Comparison of ENCODE assay signal across 9 cellular contexts in genomic region chr7:47578581-47579270, GRCh38. TPM values are rescaled to one million over a fixed set of nuclear protein-coding genes. Genes with fewer than 3 reads are reported as not detected.
DNase-seq lines count a peak whose midpoint lies in the region; TF ChIP-seq lines count a peak whose summit lies in the region.
"Had no signal": no experiment of that assay in that cellular context is flagged by ENCODE, and none has a peak within 500 bp of the region (broad histone marks: within the 10 kb centered on the region; RNA-seq: fewer than 3 reads in every experiment).

No MANE protein-coding gene starts in this region.

- no peak for TF ChIP-seq CTCF in Calu3 (IDR thresholded peaks at IDR 0.05; ENCODE audit: unreplicated experiment)
- TF ChIP-seq CTCF in SK-N-SH (IDR thresholded peaks at IDR 0.05) = no peak
- TF ChIP-seq CTCF in fibroblast of pulmonary artery (IDR thresholded peaks at IDR 0.05; ENCODE audit: low read length, missing control alignments) = no peak
- TF ChIP-seq CTCF in lower leg skin (IDR thresholded peaks at IDR 0.05) = no peak

- no peak overlapping the region for H2AFZ ChIP-seq in SK-N-SH (ENCODE audit: low read depth)

- peaks cover 15 to 22% of the 10 kb centered on the region in 2 experiments for H3K36me3 ChIP-seq in SK-N-SH (replicated peaks in 1 of 2; ENCODE audit: control insufficient read depth in 1 of 2, insufficient read depth in 2 of 2, low read length in 1 of 2)
- no peaks in the 10 kb centered on the region for H3K36me3 ChIP-seq in skeletal muscle tissue (ENCODE audit: control insufficient read depth in 3 of 3, insufficient read depth in 3 of 3, low read length in 3 of 3)

- intact Hi-C loops in Calu3 (cut with micrococcal nuclease; ENCODE audit: unreplicated experiment) (loop anchor here (5.0 kb wide), 2 partner anchors 136 to 311 kb away; no protein-coding TSS in a partner anchor), lower leg skin (cut with DNase I; ENCODE audit: low total_unique reads) (no loop called here)

- peak overlapping the region; percentile 91 for H3K4me2 ChIP-seq in SK-N-SH

- no peak for TF ChIP-seq EP300 in SK-N-SH (IDR thresholded peaks at IDR 0.05; ENCODE audit: borderline replicate concordance in 1 of 2, low read depth in 1 of 2, low read length in 1 of 2)

- H3K9me3 ChIP-seq in SK-N-SH (no peaks in the 10 kb centered on the region), skeletal muscle tissue (ENCODE audit: control insufficient read depth in 3 of 3, low read length in 3 of 3) (no peaks in the 10 kb centered on the region)

- peaks cover 83% of the 10 kb centered on the region for H3K4me1 Mint-ChIP-seq in Calu3 (ENCODE audit: low read depth, unreplicated experiment)

- CTCF ChIA-PET in Calu3 (lab: Charles Lee) (interaction anchor here (0.6 to 1.1 kb wide), 5 partner anchors 22 to 312 kb away, joined by 3 to 4 read pairs (median 3); no protein-coding TSS in a partner anchor), SK-N-SH (lab: Yijun Ruan, JAX) (interaction anchor here (1.0 to 3.4 kb wide), 4 partner anchors 10 to 312 kb away, joined by 3 to 16 read pairs (median 4); no protein-coding TSS in a partner anchor)

- no peak for TF ChIP-seq POLR2A in lower leg skin (IDR thresholded peaks at IDR 0.05)

- H3K27ac ChIP-seq in SK-N-SH (ENCODE audit: low read depth in 2 of 2, low read length in 1 of 2) = no peak overlapping the region
- peak overlapping the region; percentile 87 for H3K27ac ChIP-seq in skeletal muscle tissue (ENCODE audit: low read depth, low read length)

- no peaks in the 10 kb centered on the region for H4K20me1 ChIP-seq in SK-N-SH (ENCODE audit: insufficient read depth)

- peak overlapping the region; percentile 33 for H3K4me3 Mint-ChIP-seq in Calu3 (ENCODE audit: low read depth, unreplicated experiment)

- peaks cover 9 to 37% of the 10 kb centered on the region in 2 experiments; a peak in 3 of 4 replicates for H3K4me1 ChIP-seq in SK-N-SH (ENCODE audit: control insufficient read depth in 1 of 2, insufficient read depth in 2 of 2, low read depth in 1 of 2, low read length in 1 of 2)
- H3K4me1 ChIP-seq in skeletal muscle tissue (ENCODE audit: control insufficient read depth in 3 of 3, insufficient read depth in 3 of 3, low read length in 3 of 3) = peaks cover 47 to 60% (median 57%) of the 10 kb centered on the region in 3 donors

- peaks cover 18% of the 10 kb centered on the region for H3F3A ChIP-seq in SK-N-SH (replicated peaks; ENCODE audit: insufficient read depth)

- 94% methylated on average over 18 of the region's 18 CpGs for WGBS in SK-N-SH (ENCODE audit: low lambda C conversion rate)
- 30 to 32% methylated on average over 18 of the region's 18 CpGs for WGBS in lower leg skin, 2 donors

- peaks cover 81% of the 10 kb centered on the region for H3K36me3 Mint-ChIP-seq in Calu3 (ENCODE audit: insufficient read depth, unreplicated experiment)

- peak overlapping the region; percentile 62 for H3K27ac Mint-ChIP-seq in Calu3 (ENCODE audit: unreplicated experiment)

- POLR2A ChIA-PET in SK-N-SH (lab: Yijun Ruan, JAX) = no interaction called here

- TF ChIP-seq RAD21 in SK-N-SH (IDR thresholded peaks at IDR 0.05; ENCODE audit: low read length) = no peak

- H3K27me3 ChIP-seq in SK-N-SH (ENCODE audit: insufficient read depth) = no peaks in the 10 kb centered on the region
- no peaks in the 10 kb centered on the region for H3K27me3 ChIP-seq in skeletal muscle tissue (ENCODE audit: control insufficient read depth in 3 of 3, insufficient read depth in 3 of 3, low read length in 3 of 3)

- H3K9me3 Mint-ChIP-seq in Calu3 (ENCODE audit: low read depth, unreplicated experiment) = no peaks in the 10 kb centered on the region

- H3K4me3 ChIP-seq in SK-N-SH (ENCODE audit: low read depth in 2 of 2, low read length in 1 of 2) = no peak overlapping the region
- no peak overlapping the region for H3K4me3 ChIP-seq in fibroblast of pulmonary artery (replicated peaks; ENCODE audit: low read depth, low read length)
- peak overlapping the region in 1 of 3 donors; percentile 14 for H3K4me3 ChIP-seq in skeletal muscle tissue (ENCODE audit: low read length in 3 of 3)
- H3K4me3 ChIP-seq in lower leg skin (ENCODE audit: low read depth, poor library complexity, severe bottlenecking) = no peak overlapping the region

- H3K27me3 Mint-ChIP-seq in Calu3 (ENCODE audit: unreplicated experiment) = no peaks in the 10 kb centered on the region

- H3K9me2 ChIP-seq in SK-N-SH = no peaks in the 10 kb centered on the region

- no peak for DNase-seq in Calu3
- no peak for DNase-seq in SK-N-SH
- DNase-seq in fibroblast of pulmonary artery (ENCODE audit: low read depth) = peak; percentile 54
- no peak for DNase-seq in NCI-H526 treated with DMSO at 0.1 percent for 48 hours (lab: John Stamatoyannopoulos, UW)
- DNase-seq in stimulated activated naive CD4-positive, alpha-beta T cell treated with Interleukin-2 at 50 U/mL for 16 hours (lab: John Stamatoyannopoulos, UW) = no peak
- no peak for DNase-seq in medulla oblongata (ENCODE audit: extremely low spot score)
- no peak for DNase-seq in lower leg skin (ENCODE audit: low spot score in 2 of 2)
- DNase-seq: SW 1271 had no signal

- H3K9ac ChIP-seq in SK-N-SH = no peak overlapping the region
- H3K9ac ChIP-seq in skeletal muscle tissue (ENCODE audit: low read depth in 1 of 3, low read length in 3 of 3) = peak overlapping the region in 1 of 3 donors; percentile 10

- peaks cover 75% of the 10 kb centered on the region for H3K79me2 ChIP-seq in SK-N-SH (ENCODE audit: insufficient read depth)

- no TSS peak for BruUV-seq in Calu3 (replicated peaks; lab: Mats Ljungman, UMichigan)

TF ChIP-seq in SK-N-SH, 30 proteins besides CTCF, POLR2A, EP300 and RAD21:
- TF ChIP-seq FOXJ3 (CRISPR knock-in tag; IDR thresholded peaks at IDR 0.05) (no peak), SMC3 (IDR thresholded peaks at IDR 0.05; ENCODE audit: low read depth, low read length) (no peak), MAX (IDR thresholded peaks at IDR 0.05; ENCODE audit: low read depth) (no peak), NFIC (IDR thresholded peaks at IDR 0.05; ENCODE audit: borderline replicate concordance) (no peak), CHD2 (IDR thresholded peaks at IDR 0.05; ENCODE audit: low read length, partially characterized antibody) (no peak), RXRA (IDR thresholded peaks at IDR 0.05; ENCODE audit: borderline replicate concordance, low read depth) (no peak), SIN3A (IDR thresholded peaks at IDR 0.05; ENCODE audit: borderline replicate concordance, low read depth, low read length) (no peak), RFX5 (IDR thresholded peaks at IDR 0.05; ENCODE audit: low read length) (no peak)

RNA-seq across cellular contexts. Expression of gene TNS3, which starts 3.2 kb away (rescaled TPM):
- total RNA-seq in Calu3 (2022) (102 and 135 TPM in 2 replicates), skeletal muscle tissue (33.4 TPM), lower leg skin (10 to 100 TPM; 19.5 to 33.9 (median 25.5) TPM)
- polyA plus RNA-seq in SK-N-SH (2012; rRNA removed) = 68.8 and 72.3 TPM in 2 replicates
- polyA plus RNA-seq in SK-N-SH (2012; cell fraction: cytosol; rRNA removed) = 48.8 and 60.8 TPM in 2 replicates
- 141 and 170 TPM in 2 replicates for polyA plus RNA-seq in SK-N-SH (2012; cell fraction: nucleus; rRNA removed)
